Comparison of ENCODE assay signal across 12 cellular contexts in the genomic region with DNA sequence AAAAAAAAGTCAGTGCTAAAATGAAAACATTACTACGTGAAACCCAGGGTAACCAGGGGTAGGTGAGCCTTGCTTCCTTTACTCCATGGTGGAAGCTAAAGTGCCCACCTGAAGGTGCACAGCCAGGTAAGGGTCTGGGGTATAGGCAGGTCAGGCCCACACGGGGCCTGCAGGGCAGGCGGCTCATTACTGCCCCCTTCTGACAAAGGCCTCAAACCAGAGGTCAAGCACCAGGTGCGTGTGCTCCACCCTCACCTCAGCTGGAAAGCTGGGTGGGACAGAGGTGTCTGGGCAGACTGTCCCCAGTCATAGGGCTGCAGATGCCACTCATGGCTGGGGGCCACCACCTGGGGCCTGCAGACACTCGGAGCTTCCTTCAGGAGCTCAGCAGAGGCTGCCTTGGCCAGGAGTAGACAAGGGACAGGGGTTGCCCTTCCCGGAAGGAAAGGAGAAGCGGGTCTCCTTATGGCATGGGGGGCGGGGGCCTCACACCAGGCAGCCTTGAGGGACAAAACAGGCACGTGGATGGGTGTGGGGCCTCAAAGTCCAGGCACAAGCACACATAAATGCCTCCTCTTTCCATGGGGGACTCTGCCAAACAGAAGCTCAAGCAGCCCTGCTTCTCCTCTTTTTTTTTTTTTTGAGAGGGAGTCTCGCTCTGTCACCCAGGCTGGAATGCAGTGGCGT. TPM values are rescaled to one million over a fixed set of nuclear protein-coding genes. Genes with fewer than 3 reads are reported as not detected.
A peak's percentile ranks its signal among the peaks of the same experiment; 100 is the strongest.
DNase-seq lines count a peak whose midpoint lies in the region; ATAC-seq, FAIRE-seq and TF ChIP-seq lines count a peak whose summit lies in the region.
"Had no signal": no experiment of that assay in that cellular context is flagged by ENCODE, and none has a peak within 500 bp of the region (broad histone marks: within the 10 kb centered on the region; RNA-seq: fewer than 3 reads in every experiment).

No MANE protein-coding gene starts in this region.

- peaks cover 62% of the 10 kb centered on the region for H4K20me1 ChIP-seq in neural progenitor cell (ENCODE audit: low read depth)

- FAIRE-seq in bronchial epithelial cell (lab: Jason Lieb, UNC) = no peak

- POLR2A ChIA-PET in HEK293 (lab: Yijun Ruan, JAX) = interaction anchor here (1.4 kb wide), 1 partner anchor 35 kb away, joined by 3 read pairs; no protein-coding TSS in a partner anchor

- no peak overlapping the region for H3K27ac Mint-ChIP-seq in neural progenitor cell

- intact Hi-C loops in ascending aorta (cut with DNase I) (no loop called here), aorta (cut with DNase I) (no loop called here)

- no peak for ATAC-seq in HG03139 (IDR thresholded peaks at IDR 0.05; ENCODE audit: unreplicated experiment)
- ATAC-seq in aorta (ENCODE audit: low FRiP score) = no peak
- ATAC-seq: Right ventricle myocardium inferior had no signal

- H3K4me3 Mint-ChIP-seq in neural progenitor cell = no peak overlapping the region

- no peaks in the 10 kb centered on the region for H3K9me3 Mint-ChIP-seq in neural progenitor cell

- H3K4me1 Mint-ChIP-seq in neural progenitor cell = peaks cover 52% of the 10 kb centered on the region

- DNase-seq in D341Med (ENCODE audit: low spot score) = peak; percentile 18
- DNase-seq in bronchial epithelial cell (ENCODE audit: low read depth) = no peak
- peak; percentile 35 for DNase-seq in neural progenitor cell (ENCODE audit: low spot score)
- DNase-seq in ascending aorta (ENCODE audit: low spot score in 2 of 2) = no peak
- DNase-seq in SHP77 (lab: John Stamatoyannopoulos, UW) = no peak
- DNase-seq in aorta = no peak
- DNase-seq: kidney glomerular epithelial cell, NCI-H187 treated with DMSO at 0.1 percent for 48 hours, occipital lobe had no signal

- H3F3A ChIP-seq in neural progenitor cell (ENCODE audit: low read depth) = no peaks in the 10 kb centered on the region

- H3K9me3 ChIP-seq in HEK293 (ENCODE audit: control insufficient read depth, insufficient read depth, low read depth, low read length) = no peaks in the 10 kb centered on the region
- no peaks in the 10 kb centered on the region for H3K9me3 ChIP-seq in neural progenitor cell (ENCODE audit: low read depth)
- no peaks in the 10 kb centered on the region for H3K9me3 ChIP-seq in ascending aorta
- no peaks in the 10 kb centered on the region for H3K9me3 ChIP-seq in aorta (ENCODE audit: control insufficient read depth, low read length)

- no peak overlapping the region for H3K4me2 ChIP-seq in neural progenitor cell

- H3K4me3 ChIP-seq in HEK293 (ENCODE audit: low read depth, low read length) (no peak overlapping the region), bronchial epithelial cell (ENCODE audit: low read depth, low read length) (no peak overlapping the region), neural progenitor cell (no peak overlapping the region), ascending aorta (no peak overlapping the region), aorta (ENCODE audit: low read length in 2 of 2) (no peak overlapping the region)

- peaks cover 2% of the 10 kb centered on the region for H3K36me3 Mint-ChIP-seq in neural progenitor cell

- H3K36me3 ChIP-seq in HEK293 (ENCODE audit: control insufficient read depth in 2 of 2, insufficient read depth in 1 of 2, low read length in 2 of 2) (no peaks in the 10 kb centered on the region), bronchial epithelial cell (ENCODE audit: control insufficient read depth, insufficient read depth, low read length) (peaks cover 1% of the 10 kb centered on the region), neural progenitor cell (no peaks in the 10 kb centered on the region), ascending aorta (no peaks in the 10 kb centered on the region), aorta (ENCODE audit: control insufficient read depth in 1 of 2, insufficient read depth in 2 of 2, low read length in 1 of 2) (no peaks in the 10 kb centered on the region)

- peaks cover 8% of the 10 kb centered on the region; the same call in 1 of the 2 replicates for H3K4me1 ChIP-seq in HEK293 (ENCODE audit: control insufficient read depth, insufficient read depth, low read length)
- peaks cover 20% of the 10 kb centered on the region for H3K4me1 ChIP-seq in neural progenitor cell
- H3K4me1 ChIP-seq in ascending aorta = peaks cover 25 to 33% of the 10 kb centered on the region in 2 donors
- peaks cover 0 to 2% of the 10 kb centered on the region in 2 donors for H3K4me1 ChIP-seq in aorta (ENCODE audit: control insufficient read depth in 1 of 2, insufficient read depth in 2 of 2, low read length in 2 of 2)

- H3K27ac ChIP-seq in HEK293 (ENCODE audit: extremely low read depth, low read depth, low read length) (no peak overlapping the region), neural progenitor cell (no peak overlapping the region), ascending aorta (no peak overlapping the region), aorta (ENCODE audit: low read depth in 1 of 2, low read length in 2 of 2) (no peak overlapping the region)

- CTCF ChIA-PET in HEK293 (lab: Yijun Ruan, JAX) = interaction anchor here (0.6 to 4.3 kb wide), 21 partner anchors 9 to 287 kb away, joined by 3 to 22 read pairs (median 4); partner anchors contain the start of gene RNF207

- H3K27me3 Mint-ChIP-seq in neural progenitor cell (ENCODE audit: insufficient read depth, low read depth) = peaks cover 3% of the 10 kb centered on the region

- 90 to 93% methylated on average over 9 to 11 of the region's 11 CpGs for WGBS in aorta, 2 donors

- H2AFZ ChIP-seq in neural progenitor cell (replicated peaks) = no peak overlapping the region

- H3K27me3 ChIP-seq in bronchial epithelial cell (ENCODE audit: control insufficient read depth, insufficient read depth, low read length) (no peaks in the 10 kb centered on the region), neural progenitor cell (no peaks in the 10 kb centered on the region), ascending aorta (no peaks in the 10 kb centered on the region), aorta (ENCODE audit: control insufficient read depth in 1 of 2, insufficient read depth in 2 of 2, low read length in 1 of 2) (no peaks in the 10 kb centered on the region)

- peaks cover 71% of the 10 kb centered on the region for H3K79me2 ChIP-seq in neural progenitor cell (ENCODE audit: low read depth)

- TF ChIP-seq CTCF in HEK293 (tag by site-specific recombination; IDR thresholded peaks at IDR 0.05) = peak; percentile 52
- peak; percentile 36 for TF ChIP-seq CTCF in bronchial epithelial cell (IDR thresholded peaks at IDR 0.05; ENCODE audit: insufficient read depth, low read length, severe bottlenecking)
- TF ChIP-seq CTCF in neural progenitor cell (IDR thresholded peaks at IDR 0.05) = peak; percentile 51
- TF ChIP-seq CTCF in ascending aorta (IDR thresholded peaks at IDR 0.05) = no peak

- no peak overlapping the region for H3K9ac ChIP-seq in neural progenitor cell

TF ChIP-seq in HEK293, 187 proteins besides CTCF, POLR2A, EP300 and RAD21:
- no peak for TF ChIP-seq ZNF658 (tag by site-specific recombination; IDR thresholded peaks at IDR 0.05)
- TF ChIP-seq GLIS2 (tag by site-specific recombination; IDR thresholded peaks at IDR 0.05) = peak; percentile 33; the same call in 1 of the 2 replicates
- TF ChIP-seq ZFP41 (tag by site-specific recombination; IDR thresholded peaks at IDR 0.05; ENCODE audit: borderline replicate concordance) = no peak
- no peak for TF ChIP-seq ZNF624 (tag by site-specific recombination; IDR thresholded peaks at IDR 0.05)
- TF ChIP-seq GLIS1 (tag by site-specific recombination; IDR thresholded peaks at IDR 0.05) = peak; percentile 39; the same call in 1 of the 2 replicates

RNA-seq across cellular contexts. Expression of gene ACOT7, which starts 36.2 kb away (rescaled TPM):
- total RNA-seq in bronchial epithelial cell (88.1 and 89.8 TPM in 2 replicates), neural progenitor cell (ENCODE audit: low replicate concordance) (19.6 and 44.9 TPM in 2 replicates), ascending aorta (16.1 TPM), aorta (10 to 100 TPM; 12.5 to 20.9 TPM)
- polyA plus RNA-seq in aorta = 10 to 100 TPM; 14.4 to 22.6 TPM

Comparison
In these comparisons a context has a peak if more than half of its experiments do, and no peak if none do; other contexts are left out.
1. DNase-seq: peak in D341Med (single experiment) and neural progenitor cell (single experiment); none in bronchial epithelial cell (single experiment), ascending aorta (0 of 2), SHP77 (0 of 2) and aorta (0 of 2).
2. CTCF ChIP-seq: peak in HEK293 (single experiment), bronchial epithelial cell (single experiment) and neural progenitor cell (single experiment); none in ascending aorta (0 of 3).